Comparison of ENCODE assay signal across 18 cellular contexts in the genomic region with DNA sequence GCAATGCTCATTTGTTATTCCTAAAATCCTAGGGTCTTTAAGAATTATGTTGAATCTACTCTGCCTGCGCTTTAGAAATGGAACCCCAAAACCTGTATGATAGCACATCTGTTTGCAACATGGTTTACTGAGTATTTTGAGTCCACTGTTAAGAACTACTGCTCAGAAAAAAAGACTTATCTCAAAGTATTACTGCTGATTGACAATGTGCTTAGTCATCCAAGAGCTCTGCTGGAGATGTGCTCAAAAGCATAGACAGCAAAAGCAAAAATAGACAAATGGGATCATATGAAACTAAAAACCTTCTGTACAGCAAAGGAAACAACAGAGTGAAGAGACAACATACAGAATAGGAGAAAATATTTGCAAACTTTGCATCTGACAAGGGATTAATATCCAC.
DNase-seq lines count a peak whose midpoint lies in the region; ATAC-seq and TF ChIP-seq lines count a peak whose summit lies in the region.
"Had no signal": no experiment of that assay in that cellular context is flagged by ENCODE, and none has a peak within 500 bp of the region (broad histone marks: within the 10 kb centered on the region; RNA-seq: fewer than 3 reads in every experiment).

No MANE protein-coding gene starts in this region.

- no peak overlapping the region for H3K4me3 ChIP-seq in PC-3 (ENCODE audit: low read length)
- H3K4me3 ChIP-seq in esophagus muscularis mucosa = no peak overlapping the region
- H3K4me3 ChIP-seq in naive thymus-derived CD4-positive, alpha-beta T cell (ENCODE audit: low read length) = no peak overlapping the region
- H3K4me3 ChIP-seq: cardiac muscle cell, heart left ventricle had no signal

- H3K27ac ChIP-seq in PC-3 (ENCODE audit: low read length) (no peak overlapping the region), esophagus muscularis mucosa (replicated peaks in 1 of 4) (no peak overlapping the region)
- H3K27ac ChIP-seq in naive thymus-derived CD4-positive, alpha-beta T cell (ENCODE audit: low read depth, low read length) = no peak overlapping the region
- H3K27ac ChIP-seq: cardiac muscle cell, heart left ventricle had no signal

- H3K4me2 ChIP-seq in PC-3 (ENCODE audit: low read length) = no peak overlapping the region

- H3K4me1 ChIP-seq in PC-3 (ENCODE audit: insufficient read depth, low read length) (no peaks in the 10 kb centered on the region), esophagus muscularis mucosa (peaks cover 0 to 8% (median 6%) of the 10 kb centered on the region in 4 donors)
- H3K4me1 ChIP-seq in naive thymus-derived CD4-positive, alpha-beta T cell (ENCODE audit: control insufficient read depth in 2 of 2, insufficient read depth in 2 of 2, low read length in 2 of 2) = no peaks in the 10 kb centered on the region
- H3K4me1 ChIP-seq: heart left ventricle had no signal

- H3K4me1 Mint-ChIP-seq in T-helper 2 cell treated with Interferon-gamma antibody and Interleukin-4, amounts not matched to agents 5 μg/mL and 100 μg/mL, for 36 hours (ENCODE audit: low read depth) = peaks cover 2% of the 10 kb centered on the region
- peaks cover 0 to 4% (median 0%) of the 10 kb centered on the region in 7 donors for H3K4me1 Mint-ChIP-seq in naive thymus-derived CD4-positive, alpha-beta T cell
- H3K4me1 Mint-ChIP-seq: nephron, WTC11 had no signal

- H3K9me3 Mint-ChIP-seq in T-helper 2 cell treated with Interferon-gamma antibody and Interleukin-4, amounts not matched to agents 5 μg/mL and 100 μg/mL, for 36 hours = no peaks in the 10 kb centered on the region
- no peaks in the 10 kb centered on the region for H3K9me3 Mint-ChIP-seq in naive thymus-derived CD4-positive, alpha-beta T cell
- H3K9me3 Mint-ChIP-seq: CD4-positive, alpha-beta memory T cell; IgD-negative memory B cell; nephron; stimulated activated naive CD8-positive, alpha-beta T cell treated with anti-CD3 and anti-CD28 coated beads, Interleukin-15, Interleukin-2, amounts not matched to agents 100 ng/mL and 50 ng/mL, for 24 hours; WTC11 had no signal

- CTCF ChIA-PET in PC-3 (lab: Charles Lee) = no interaction called here
- CTCF ChIA-PET in naive thymus-derived CD4-positive, alpha-beta T cell (lab: Charles Lee) = no interaction called here

- H3K9me3 ChIP-seq in PC-3 (ENCODE audit: low read length) (no peaks in the 10 kb centered on the region), esophagus muscularis mucosa (no peaks in the 10 kb centered on the region)
- H3K9me3 ChIP-seq in naive thymus-derived CD4-positive, alpha-beta T cell (ENCODE audit: control insufficient read depth in 2 of 3, low read length in 3 of 3) = no peaks in the 10 kb centered on the region
- H3K9me3 ChIP-seq: heart left ventricle had no signal

- no peak for TF ChIP-seq CTCF in PC-3 (conservative IDR thresholded peaks at IDR 0.05; ENCODE audit: low read depth, low read length)
- TF ChIP-seq CTCF in esophagus muscularis mucosa (IDR thresholded peaks at IDR 0.05) = no peak

- H3K4me3 Mint-ChIP-seq in T-helper 2 cell treated with Interferon-gamma antibody and Interleukin-4, amounts not matched to agents 5 μg/mL and 100 μg/mL, for 36 hours = no peak overlapping the region
- H3K4me3 Mint-ChIP-seq in naive thymus-derived CD4-positive, alpha-beta T cell = no peak overlapping the region
- H3K4me3 Mint-ChIP-seq: IgD-negative memory B cell; nephron; stimulated activated naive CD8-positive, alpha-beta T cell treated with anti-CD3 and anti-CD28 coated beads, Interleukin-15, Interleukin-2, amounts not matched to agents 100 ng/mL and 50 ng/mL, for 24 hours; WTC11 had no signal

- H3K36me3 Mint-ChIP-seq in T-helper 2 cell treated with Interferon-gamma antibody and Interleukin-4, amounts not matched to agents 5 μg/mL and 100 μg/mL, for 36 hours (ENCODE audit: low read depth) = no peaks in the 10 kb centered on the region
- no peaks in the 10 kb centered on the region for H3K36me3 Mint-ChIP-seq in naive thymus-derived CD4-positive, alpha-beta T cell
- H3K36me3 Mint-ChIP-seq: CD4-positive, alpha-beta memory T cell; IgD-negative memory B cell; WTC11 had no signal

- no TSS peak for BruUV-seq in PC-3 (replicated peaks; lab: Mats Ljungman, UMichigan)

- no peaks in the 10 kb centered on the region for H3K79me2 ChIP-seq in PC-3 (ENCODE audit: low read length)

- no peak overlapping the region for H3K9ac ChIP-seq in PC-3 (ENCODE audit: low read length)

- TF ChIP-seq POLR2A in esophagus muscularis mucosa (IDR thresholded peaks at IDR 0.05; ENCODE audit: low read depth) = no peak

- H2AFZ ChIP-seq in PC-3 (ENCODE audit: low read length) = no peak overlapping the region

- intact Hi-C loops in PC-3 (cut with micrococcal nuclease) (no loop called here), esophagus muscularis mucosa (cut with DNase I) (no loop called here), posterior cingulate gyrus (cut with DNase I) (no loop called here)
- intact Hi-C loops in naive thymus-derived CD4-positive, alpha-beta T cell (cut with micrococcal nuclease) = loop anchor here in 1 of 2 donors (10.0 kb wide), 2 partner anchors 163 to 203 kb away; partner anchors contain the start of gene ANKRD13C

- H3K27me3 ChIP-seq in PC-3 (ENCODE audit: low read length) (0 out of 2 replicates have a peak, but pooled peaks cover 7% of the 10 kb centered on the region), esophagus muscularis mucosa (no peaks in the 10 kb centered on the region)
- no peaks in the 10 kb centered on the region for H3K27me3 ChIP-seq in naive thymus-derived CD4-positive, alpha-beta T cell (ENCODE audit: control insufficient read depth in 2 of 2, insufficient read depth in 2 of 2, low read length in 2 of 2)
- H3K27me3 ChIP-seq: cardiac muscle cell, heart left ventricle had no signal

- H4K20me1 ChIP-seq in PC-3 (ENCODE audit: low read length) = no peaks in the 10 kb centered on the region

- no peaks in the 10 kb centered on the region for H3K9me2 ChIP-seq in PC-3 (replicated peaks; ENCODE audit: low read length)

- WGBS in esophagus muscularis mucosa = 100% methylated on average over 1 of the region's 1 CpG

- H3K27me3 Mint-ChIP-seq in T-helper 2 cell treated with Interferon-gamma antibody and Interleukin-4, amounts not matched to agents 5 μg/mL and 100 μg/mL, for 36 hours (ENCODE audit: low read depth) = peaks cover 13% of the 10 kb centered on the region
- peaks cover 0 to 20% (median 4%) of the 10 kb centered on the region in 5 donors for H3K27me3 Mint-ChIP-seq in naive thymus-derived CD4-positive, alpha-beta T cell

- H3F3A ChIP-seq in PC-3 (ENCODE audit: low read length, unreplicated experiment) = no peaks in the 10 kb centered on the region

- DNase-seq in PC-3 (peak; percentile 12), esophagus muscularis mucosa (ENCODE audit: extremely low spot score) (no peak), posterior cingulate gyrus (no peak)
- DNase-seq in T-helper 2 cell treated with Interferon-gamma antibody and Interleukin-4, amounts not matched to agents 5 μg/mL and 100 μg/mL, for 36 hours (ENCODE audit: low spot score) = no peak
- DNase-seq in naive thymus-derived CD4-positive, alpha-beta T cell = no peak
- DNase-seq: activated CD8-positive, alpha-beta memory T cell treated with anti-CD3 and anti-CD28 coated beads for 24 hours; CD4-positive, alpha-beta memory T cell; EL; heart left ventricle; stimulated activated CD4-positive, alpha-beta T cell treated with anti-CD3 and anti-CD28 coated beads, Interleukin-15, amount 100 ng/mL, for 24 hours had no signal

- no peak for TF ChIP-seq EP300 in esophagus muscularis mucosa (IDR thresholded peaks at IDR 0.05)

- POLR2A ChIA-PET in PC-3 (lab: Charles Lee; ENCODE audit: unreplicated experiment) = interaction anchor here (0.6 kb wide), 1 partner anchor 25 kb away, joined by 3 read pairs; no protein-coding TSS in a partner anchor
- POLR2A ChIA-PET in naive thymus-derived CD4-positive, alpha-beta T cell (lab: Charles Lee) = no interaction called here

- no peak overlapping the region for H3K27ac Mint-ChIP-seq in T-helper 2 cell treated with Interferon-gamma antibody and Interleukin-4, amounts not matched to agents 5 μg/mL and 100 μg/mL, for 36 hours
- no peak overlapping the region for H3K27ac Mint-ChIP-seq in naive thymus-derived CD4-positive, alpha-beta T cell
- H3K27ac Mint-ChIP-seq: IgD-negative memory B cell; nephron; stimulated activated naive CD8-positive, alpha-beta T cell treated with anti-CD3 and anti-CD28 coated beads, Interleukin-15, Interleukin-2, amounts not matched to agents 100 ng/mL and 50 ng/mL, for 24 hours; WTC11 had no signal

- ATAC-seq in GM18498 (IDR thresholded peaks at IDR 0.05; ENCODE audit: unreplicated experiment) = peak; percentile 26
- peak; percentile 7 for ATAC-seq in GM19351 (IDR thresholded peaks at IDR 0.05; ENCODE audit: unreplicated experiment)
- peak; percentile 17 for ATAC-seq in HG02884 (IDR thresholded peaks at IDR 0.05; ENCODE audit: unreplicated experiment)
- ATAC-seq in PC-3 = no peak
- no peak for ATAC-seq in naive thymus-derived CD4-positive, alpha-beta T cell
- ATAC-seq: heart left ventricle, WTC11 had no signal

- H3K36me3 ChIP-seq in PC-3 (ENCODE audit: low read depth, low read length) (no peaks in the 10 kb centered on the region), esophagus muscularis mucosa (no peaks in the 10 kb centered on the region)
- no peaks in the 10 kb centered on the region for H3K36me3 ChIP-seq in naive thymus-derived CD4-positive, alpha-beta T cell (ENCODE audit: control insufficient read depth in 2 of 3, insufficient read depth in 3 of 3, low read length in 3 of 3)
- H3K36me3 ChIP-seq: cardiac muscle cell, heart left ventricle had no signal

Comparison
In these comparisons a context has a peak if more than half of its experiments do, and no peak if none do; other contexts are left out.
1. ATAC-seq: peak in GM18498 (single experiment), GM19351 (single experiment) and HG02884 (single experiment); none in PC-3 (single experiment) and naive thymus-derived CD4-positive, alpha-beta T cell (single experiment).